Comparison of ENCODE assay signal across 8 cellular contexts in genomic region chr6:35140991-35141720, GRCh38. TPM values are rescaled to one million over a fixed set of nuclear protein-coding genes. Genes with fewer than 3 reads are reported as not detected.
DNase-seq lines count a peak whose midpoint lies in the region; ATAC-seq and TF ChIP-seq lines count a peak whose summit lies in the region.

Gene TCP11 (minus strand): TSS chr6:35141339. CDS start chr6:35140870, 469 bp downstream.

- no peaks in the 10 kb centered on the region for H3K36me3 ChIP-seq in skeletal muscle tissue (ENCODE audit: control insufficient read depth in 3 of 3, insufficient read depth in 3 of 3, low read length in 3 of 3)
- H3K36me3 ChIP-seq in tibial nerve, result no peaks in the 10 kb centered on the region

- CTCF ChIA-PET in GM10248 (lab: Yijun Ruan, JAX), result interaction anchor here (1.5 to 4.6 kb wide), 6 partner anchors 13 to 679 kb away, joined by 3 to 95 read pairs (median 12); no protein-coding TSS in a partner anchor

- DNase-seq in GM10248 (ENCODE audit: extremely low spot score), result peak; percentile 37
- DNase-seq in activated T-cell treated with anti-CD3 and anti-CD28 coated beads for 24 hours (ENCODE audit: low read depth), result peak; percentile 5
- DNase-seq in Right ventricle myocardium superior, result peak; percentile 51
- DNase-seq in tibial nerve (ENCODE audit: low spot score in 2 of 2), result no peak
- DNase-seq in hepatic stellate cell (ENCODE audit: low spot score), result no peak
- DNase-seq in GM19238 (ENCODE audit: insufficient read length, low spot score), result no peak

- WGBS in tibial nerve, 2 donors, result 51 to 55% methylated on average over 31 to 62 of the region's 74 CpGs

- H3K27ac ChIP-seq in skeletal muscle tissue (ENCODE audit: low read depth, low read length), result no peak within 1 kb of the TSS
- H3K27ac ChIP-seq in tibial nerve, result no peak within 1 kb of the TSS

- no peak for TF ChIP-seq CTCF in GM10248 (IDR thresholded peaks at IDR 0.05; ENCODE audit: control extremely low read depth, extremely low read depth, low read depth, missing control alignments)
- no peak for TF ChIP-seq CTCF in tibial nerve (IDR thresholded peaks at IDR 0.05)

- H3K4me1 ChIP-seq in skeletal muscle tissue (ENCODE audit: control insufficient read depth in 3 of 3, insufficient read depth in 3 of 3, low read length in 3 of 3), result peaks cover 0 to 6% (median 0%) of the 10 kb centered on the region in 3 donors
- H3K4me1 ChIP-seq in tibial nerve, result peaks cover 0 to 34% (median 11%) of the 10 kb centered on the region in 4 donors

- H3K9me3 ChIP-seq in skeletal muscle tissue (ENCODE audit: control insufficient read depth in 3 of 3, low read length in 3 of 3) (no peaks in the 10 kb centered on the region), tibial nerve (no peaks in the 10 kb centered on the region)

- POLR2A ChIA-PET in GM10248 (lab: Yijun Ruan, JAX), result no interaction called here

- H3K4me3 ChIP-seq in skeletal muscle tissue (ENCODE audit: low read length in 3 of 3) (peak within 1 kb of the TSS in 1 of 3 donors; percentile 64), tibial nerve (peak within 1 kb of the TSS in 2 of 4 donors; percentile 24 to 32)

- no peak for TF ChIP-seq EP300 in tibial nerve (IDR thresholded peaks at IDR 0.05)

- H3K9ac ChIP-seq in skeletal muscle tissue (ENCODE audit: low read depth in 1 of 3, low read length in 3 of 3), result peak within 1 kb of the TSS in 2 of 3 donors; percentile 12 to 57

- intact Hi-C loops in Right ventricle myocardium superior (cut with DNase I), result loop anchor here (10.0 kb wide), 1 partner anchor 266 kb away; no protein-coding TSS in a partner anchor

- TF ChIP-seq POLR2A in tibial nerve (IDR thresholded peaks at IDR 0.05), result no peak

- peaks cover 0 to 5% (median 4%) of the 10 kb centered on the region in 3 donors for H3K27me3 ChIP-seq in skeletal muscle tissue (ENCODE audit: control insufficient read depth in 3 of 3, insufficient read depth in 3 of 3, low read length in 3 of 3)
- H3K27me3 ChIP-seq in tibial nerve, result no peaks in the 10 kb centered on the region

- ATAC-seq in Right ventricle myocardium superior (ENCODE audit: poor library complexity) (peak; percentile 40), GM21619 (IDR thresholded peaks at IDR 0.05; ENCODE audit: unreplicated experiment) (no peak)

RNA-seq across cellular contexts. Expression of gene TCP11, which starts in this region (rescaled TPM):
- total RNA-seq in Right ventricle myocardium superior, result not detected
- total RNA-seq in skeletal muscle tissue, result not detected
- under 1 TPM in 1 of 4 donors, not detected in 3; 0.84 TPM for total RNA-seq in tibial nerve

Comparison
In these comparisons a context has a peak if more than half of its experiments do, and no peak if none do; other contexts are left out.
1. Peak in DNase-seq and ATAC-seq in Right ventricle myocardium superior; RNA of the gene not detected or under 1 TPM.
2. DNase-seq: peak in GM10248 (single experiment) and activated T-cell treated with anti-CD3 and anti-CD28 coated beads for 24 hours (single experiment); none in tibial nerve (0 of 2), hepatic stellate cell (single experiment) and GM19238 (single experiment).